Comparison of ENCODE assay signal across 8 cellular contexts in genomic region chr4:118033148-118034060, GRCh38. TPM values are rescaled to one million over a fixed set of nuclear protein-coding genes. Genes with fewer than 3 reads are reported as not detected.
DNase-seq lines count a peak whose midpoint lies in the region; ATAC-seq, FAIRE-seq and TF ChIP-seq lines count a peak whose summit lies in the region.

No MANE protein-coding gene starts in this region.

- TF ChIP-seq CTCF in D721Med (IDR thresholded peaks at IDR 0.05; ENCODE audit: insufficient read depth, missing control alignments), result no peak
- no peak for TF ChIP-seq CTCF in fibroblast of lung (conservative IDR thresholded peaks at IDR 0.05 in 1 of 2, IDR thresholded peaks at IDR 0.05 in 1 of 2; ENCODE audit: low read depth in 1 of 2, low read length in 2 of 2)
- no peak for TF ChIP-seq CTCF in nephron (IDR thresholded peaks at IDR 0.05; ENCODE audit: unreplicated experiment in 3 of 3)

- peaks cover 11% of the 10 kb centered on the region for H3K4me1 Mint-ChIP-seq in nephron

- H3K36me3 ChIP-seq in fibroblast of lung (ENCODE audit: control insufficient read depth, insufficient read depth, low read length), result no peaks in the 10 kb centered on the region

- no peaks in the 10 kb centered on the region for H3K36me3 Mint-ChIP-seq in nephron (ENCODE audit: low read depth)

- no peak for FAIRE-seq in D721Med (lab: Jason Lieb, UNC)
- no peak for FAIRE-seq in HTR-8/SVneo (lab: Jason Lieb, UNC)

- H2AFZ ChIP-seq in fibroblast of lung (ENCODE audit: low read length), result peak overlapping the region; percentile 41

- H3K9me3 ChIP-seq in fibroblast of lung (ENCODE audit: control insufficient read depth, insufficient read depth, low read depth, low read length), result no peaks in the 10 kb centered on the region

- peak overlapping the region; percentile 7 for H3K9ac ChIP-seq in fibroblast of lung (ENCODE audit: insufficient read depth, low read length)

- no peak overlapping the region for H3K27ac ChIP-seq in fibroblast of lung (ENCODE audit: insufficient read depth, low read length)

- ATAC-seq in GM18519 (IDR thresholded peaks at IDR 0.05; ENCODE audit: low FRiP score, unreplicated experiment) (no peak), GM21447 (IDR thresholded peaks at IDR 0.05; ENCODE audit: unreplicated experiment) (no peak), GM18498 (IDR thresholded peaks at IDR 0.05; ENCODE audit: unreplicated experiment) (no peak)

- H3K27ac Mint-ChIP-seq in nephron, result peak overlapping the region; percentile 81 to 93 (median 81)

- no peaks in the 10 kb centered on the region for H3K27me3 Mint-ChIP-seq in nephron (ENCODE audit: low read depth)

- peak overlapping the region; percentile 46 to 61 (median 52) for H3K4me3 ChIP-seq in fibroblast of lung (replicated peaks in 1 of 4; ENCODE audit: control extremely low read depth in 1 of 4, insufficient read depth in 1 of 4, low read depth in 3 of 4, low read length in 4 of 4)

- H3K27me3 ChIP-seq in fibroblast of lung (ENCODE audit: control insufficient read depth, insufficient read depth, low read length), result peaks cover 2% of the 10 kb centered on the region

- no peaks in the 10 kb centered on the region for H3K4me1 ChIP-seq in fibroblast of lung (ENCODE audit: control insufficient read depth, extremely low read depth, insufficient read depth, low read length)

- H3K79me2 ChIP-seq in fibroblast of lung (ENCODE audit: control insufficient read depth, insufficient read depth, low read length), result no peaks in the 10 kb centered on the region

- no peaks in the 10 kb centered on the region for H4K20me1 ChIP-seq in fibroblast of lung (ENCODE audit: control insufficient read depth, extremely low read depth, insufficient read depth, low read length)

- H3K9me3 Mint-ChIP-seq in nephron, result no peaks in the 10 kb centered on the region

- peak overlapping the region; percentile 94 for H3K4me2 ChIP-seq in fibroblast of lung (ENCODE audit: extremely low read depth, insufficient read depth, low read length)

- peak overlapping the region; percentile 90 to 91 (median 91) for H3K4me3 Mint-ChIP-seq in nephron

- DNase-seq in D721Med (ENCODE audit: insufficient read length, low spot score) (peak; percentile 31), HTR-8/SVneo (ENCODE audit: insufficient read length, low spot score) (peak; percentile 24), SW480 (ENCODE audit: low spot score) (peak; percentile 19), fibroblast of lung (ENCODE audit: low read depth in 2 of 2) (peak; percentile 57 to 62)

RNA-seq across cellular contexts. Expression of gene NDST3, which starts 0.9 kb away (rescaled TPM):
- not detected in 2 replicates for total RNA-seq in fibroblast of lung
- 0.12 and 0.16 TPM in 2 replicates for polyA plus RNA-seq in fibroblast of lung
- polyA plus RNA-seq in fibroblast of lung (2012), result 0.09 and 0.15 TPM in 2 replicates
- polyA minus RNA-seq in fibroblast of lung (ENCODE audit: low replicate concordance), result 0.63 TPM in 1 of 2 replicates, not detected in the other
